Comparison of ENCODE assay signal across 8 cellular contexts in the genomic region with DNA sequence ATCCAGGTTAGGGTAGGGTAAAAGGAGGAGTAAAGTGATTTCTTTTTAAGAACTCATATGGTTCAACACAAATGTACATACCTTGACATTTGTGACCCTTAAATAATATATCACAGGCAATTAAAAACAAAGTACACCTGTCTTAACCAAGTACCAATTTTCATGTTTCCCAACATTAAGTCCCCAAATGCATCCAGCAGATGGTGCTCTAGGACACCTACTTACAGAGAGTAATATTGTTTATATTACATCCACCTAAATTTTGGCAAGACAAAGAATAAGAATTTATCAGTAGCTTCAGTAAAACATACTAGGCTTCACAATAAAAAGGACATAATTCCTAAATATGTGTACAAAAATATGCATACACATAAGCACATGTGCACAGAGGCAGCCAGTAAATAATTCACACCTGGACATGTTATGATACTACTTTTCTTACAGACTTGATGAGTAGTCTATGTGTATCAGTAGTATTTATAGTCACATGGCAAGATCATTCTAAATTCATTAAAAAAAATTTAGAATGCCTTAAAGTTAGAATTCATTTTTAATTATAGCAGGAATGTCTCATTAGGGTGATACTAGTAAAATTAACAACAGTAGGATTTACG.
DNase-seq lines count a peak whose midpoint lies in the region; ATAC-seq, FAIRE-seq and TF ChIP-seq lines count a peak whose summit lies in the region.

No MANE protein-coding gene starts in this region.

- H3K9me3 Mint-ChIP-seq in astrocyte (ENCODE audit: unreplicated experiment), result no peaks in the 10 kb centered on the region

- peak; percentile 91 for FAIRE-seq in astrocyte (lab: Jason Lieb, UNC)

- H3K4me1 Mint-ChIP-seq in astrocyte (ENCODE audit: low read depth, unreplicated experiment), result peaks cover 10% of the 10 kb centered on the region

- H3K27ac ChIP-seq in astrocyte (ENCODE audit: low read depth, low read length) (no peak overlapping the region), stomach (no peak overlapping the region)

- H3K36me3 Mint-ChIP-seq in astrocyte (ENCODE audit: low read depth, unreplicated experiment), result no peaks in the 10 kb centered on the region

- no peaks in the 10 kb centered on the region for H3K27me3 Mint-ChIP-seq in astrocyte (ENCODE audit: low read depth, unreplicated experiment)

- no peak for TF ChIP-seq POLR2A in stomach (IDR thresholded peaks at IDR 0.05)

- H4K20me1 ChIP-seq in astrocyte (ENCODE audit: insufficient read depth, low read length), result no peaks in the 10 kb centered on the region

- H3K4me2 ChIP-seq in astrocyte (ENCODE audit: low read length), result no peak overlapping the region

- no peak overlapping the region for H3K4me3 Mint-ChIP-seq in astrocyte (ENCODE audit: unreplicated experiment)

- H2AFZ ChIP-seq in astrocyte (ENCODE audit: low read depth, low read length), result no peak overlapping the region

- H3K4me3 ChIP-seq in astrocyte (ENCODE audit: insufficient read depth, low read depth, low read length) (no peak overlapping the region), stomach (no peak overlapping the region)

- no peaks in the 10 kb centered on the region for H3K27me3 ChIP-seq in astrocyte (ENCODE audit: insufficient read depth, low read length)
- H3K27me3 ChIP-seq in stomach, result no peaks in the 10 kb centered on the region

- H3K27ac Mint-ChIP-seq in astrocyte (ENCODE audit: unreplicated experiment), result no peak overlapping the region

- H3K4me1 ChIP-seq in astrocyte (ENCODE audit: insufficient read depth, low read length) (peaks cover 7% of the 10 kb centered on the region), stomach (no peaks in the 10 kb centered on the region)

- TF ChIP-seq EP300 in stomach (IDR thresholded peaks at IDR 0.05), result no peak

- peak; percentile 65 for TF ChIP-seq CTCF in astrocyte (IDR thresholded peaks at IDR 0.05; ENCODE audit: insufficient read depth, low read depth, low read length)
- TF ChIP-seq CTCF in stomach (IDR thresholded peaks at IDR 0.05), result peak in 4 of 7 experiments; percentile 21 to 51 (median 41)

- no peaks in the 10 kb centered on the region for H3K36me3 ChIP-seq in astrocyte (ENCODE audit: insufficient read depth, low read length)
- no peaks in the 10 kb centered on the region for H3K36me3 ChIP-seq in stomach

- ATAC-seq in GM19351 (IDR thresholded peaks at IDR 0.05; ENCODE audit: unreplicated experiment), result peak; percentile 55
- ATAC-seq in left lobe of liver, result peak; percentile 74
- ATAC-seq in HG02763 (IDR thresholded peaks at IDR 0.05; ENCODE audit: unreplicated experiment), result no peak
- ATAC-seq in GM21528 (IDR thresholded peaks at IDR 0.05; ENCODE audit: low FRiP score, unreplicated experiment), result no peak

- 88 to 98% (median 93%) methylated on average over 1 of the region's 1 CpG for whole genome bisulfite sequencing in stomach, 5 donors

- H3K79me2 ChIP-seq in astrocyte (ENCODE audit: insufficient read depth, low read length), result no peaks in the 10 kb centered on the region

- H3K9me3 ChIP-seq in astrocyte (ENCODE audit: insufficient read depth, low read depth, low read length) (no peaks in the 10 kb centered on the region), stomach (no peaks in the 10 kb centered on the region)

- intact Hi-C loops in stomach (cut with DNase I; ENCODE audit: low total_unique reads), result no loop called here

- peak; percentile 5 for DNase-seq in COLO829 (ENCODE audit: low spot score)
- DNase-seq in NCI-H510A treated with DMSO at 0.1 percent for 48 hours (lab: John Stamatoyannopoulos, UW), result peak; percentile 23
- peak; percentile 48 for DNase-seq in astrocyte (ENCODE audit: low read depth)
- no peak for DNase-seq in left lobe of liver (ENCODE audit: low spot score)
- no peak for DNase-seq in stomach

- H3K9ac ChIP-seq in astrocyte (ENCODE audit: low read length), result no peak overlapping the region

Comparison
In these comparisons a context has a peak if more than half of its experiments do, and no peak if none do; other contexts are left out.
1. DNase-seq: peak in COLO829 (single experiment), NCI-H510A treated with DMSO at 0.1 percent for 48 hours (single experiment) and astrocyte (single experiment); none in left lobe of liver (single experiment) and stomach (single experiment).
2. ATAC-seq: peak in GM19351 (single experiment) and left lobe of liver (single experiment); none in HG02763 (single experiment) and GM21528 (single experiment).